In genomic region chr9:5041390-5042115, GRCh38 we compare ENCODE assay signal across 1 cellular context.
A peak's percentile ranks its signal among the peaks of the same experiment; 100 is the strongest.
TF ChIP-seq lines count a peak whose summit lies in the region.

No MANE protein-coding gene starts in this region.

TF ChIP-seq in K562, 482 proteins besides CTCF, POLR2A, EP300 and RAD21:
- TF ChIP-seq RREB1 (CRISPR knock-in tag; IDR thresholded peaks at IDR 0.05) (no peak), POLR2G (IDR thresholded peaks at IDR 0.05; ENCODE audit: low read depth, low read length) (0 out of 2 replicates have a peak, but pooled peaks have one; percentile 32), RBM22 (IDR thresholded peaks at IDR 0.05; ENCODE audit: low read depth, low read length, poor library complexity, severe bottlenecking) (peak; percentile 52), TARDBP (IDR thresholded peaks at IDR 0.05) (no peak)
TF ChIP-seq in K562: peak in this region for 2.
